ENCODE assay signal across 3 cellular contexts in the genomic region with DNA sequence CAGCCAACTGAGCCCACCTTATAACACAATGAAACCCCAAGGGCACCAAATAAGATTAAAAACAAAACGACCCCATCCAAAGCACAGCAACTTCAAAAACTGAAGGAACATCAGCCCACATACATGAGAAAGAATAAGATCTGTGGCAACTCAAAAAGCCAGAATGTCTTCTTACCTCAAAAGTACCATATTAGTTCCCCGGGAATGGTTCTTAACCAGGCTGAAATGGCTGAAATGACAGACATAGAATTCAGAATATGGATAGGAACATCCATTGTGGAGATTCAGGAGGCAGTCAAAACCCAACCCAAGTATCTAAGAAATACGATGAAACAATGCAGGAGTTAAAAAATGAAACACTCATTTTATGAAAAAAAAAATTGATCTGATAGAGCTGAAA.
"Had no signal": no experiment of that assay in that cellular context is flagged by ENCODE, and none has a peak within 500 bp of the region (broad histone marks: within the 10 kb centered on the region; RNA-seq: fewer than 3 reads in every experiment).

No MANE protein-coding gene starts in this region.

- DNase-seq: GDM1, GF-D8 had no signal

- H3K4me3 ChIP-seq: GM12878 had no signal
